ENCODE assay signal across 9 cellular contexts in genomic region chr1:25432364-25432719, GRCh38. TPM values are rescaled to one million over a fixed set of nuclear protein-coding genes. Genes with fewer than 3 reads are reported as not detected.
DNase-seq lines count a peak whose midpoint lies in the region; ATAC-seq and TF ChIP-seq lines count a peak whose summit lies in the region.
"Had no signal": no experiment of that assay in that cellular context is flagged by ENCODE, and none has a peak within 500 bp of the region (broad histone marks: within the 10 kb centered on the region; RNA-seq: fewer than 3 reads in every experiment).

No MANE protein-coding gene starts in this region.

- peak overlapping the region in 1 of 2 donors; percentile 84 for H3K9ac ChIP-seq in mucosa of rectum (ENCODE audit: low read depth in 1 of 2, low read length in 2 of 2)

- WGBS in body of pancreas, 2 donors, result 13 to 21% methylated on average over 2 of the region's 2 CpGs
- WGBS in lower leg skin, 2 donors, result 41 to 47% methylated on average over 2 of the region's 2 CpGs

- ATAC-seq in body of pancreas (no peak), HG03432 (IDR thresholded peaks at IDR 0.05; ENCODE audit: unreplicated experiment) (no peak), omental fat pad (ENCODE audit: low FRiP score) (no peak)
- no peak for ATAC-seq in activated CD4-positive, CD25-positive, alpha-beta regulatory T cell treated with anti-CD3 and anti-CD28 coated beads, Interleukin-2, amount 50 U/mL, for 24 hours

- DNase-seq in A673 (ENCODE audit: low spot score) (no peak), HL-60 (ENCODE audit: low read depth in 1 of 2, low spot score in 1 of 2) (no peak), body of pancreas (no peak), lower leg skin (ENCODE audit: low spot score in 2 of 2) (no peak), omental fat pad (ENCODE audit: low spot score) (no peak)
- DNase-seq: NCI-H2171 had no signal

- intact Hi-C loops in A673 (cut with micrococcal nuclease; ENCODE audit: unreplicated experiment), result no loop called here
- intact Hi-C loops in body of pancreas (cut with DNase I), result no loop called here
- intact Hi-C loops in lower leg skin (cut with DNase I; ENCODE audit: low total_unique reads), result no loop called here

- H3K9me3 ChIP-seq in A673 (ENCODE audit: low read depth, low read length, poor library complexity, severe bottlenecking) (no peaks in the 10 kb centered on the region), body of pancreas (no peaks in the 10 kb centered on the region), mucosa of rectum (ENCODE audit: control insufficient read depth in 2 of 2, low read length in 2 of 2) (no peaks in the 10 kb centered on the region)

- TF ChIP-seq CTCF in A673 (conservative IDR thresholded peaks at IDR 0.05; ENCODE audit: low read depth, low read length), result no peak
- no peak for TF ChIP-seq CTCF in HL-60 (IDR thresholded peaks at IDR 0.05; ENCODE audit: insufficient read depth, low read length)
- no peak for TF ChIP-seq CTCF in body of pancreas (IDR thresholded peaks at IDR 0.05)
- no peak for TF ChIP-seq CTCF in lower leg skin (IDR thresholded peaks at IDR 0.05)
- no peak for TF ChIP-seq CTCF in omental fat pad (IDR thresholded peaks at IDR 0.05)

- H3K36me3 ChIP-seq in A673 (ENCODE audit: insufficient read depth, low read length, poor library complexity, severe bottlenecking) (no peaks in the 10 kb centered on the region), body of pancreas (replicated peaks in 1 of 2; ENCODE audit: insufficient read depth in 1 of 2, low read depth in 2 of 2) (no peaks in the 10 kb centered on the region), mucosa of rectum (ENCODE audit: control insufficient read depth in 2 of 2, insufficient read depth in 2 of 2, low read length in 2 of 2) (no peaks in the 10 kb centered on the region)

- H3K27me3 ChIP-seq in A673 (replicated peaks; ENCODE audit: insufficient read depth, low read depth, low read length, poor library complexity) (no peaks in the 10 kb centered on the region), HL-60 (ENCODE audit: insufficient read depth, poor library complexity, severe bottlenecking) (no peaks in the 10 kb centered on the region), body of pancreas (no peaks in the 10 kb centered on the region), mucosa of rectum (ENCODE audit: control insufficient read depth in 2 of 2, insufficient read depth in 2 of 2, low read length in 2 of 2) (no peaks in the 10 kb centered on the region)

- CTCF ChIA-PET in A673 (lab: Charles Lee), result no interaction called here

- TF ChIP-seq POLR2A in body of pancreas (IDR thresholded peaks at IDR 0.05) (no peak), lower leg skin (IDR thresholded peaks at IDR 0.05) (no peak)

- BruUV-seq in A673 (replicated peaks; lab: Mats Ljungman, UMichigan), result no TSS peak

- POLR2A ChIA-PET in A673 (lab: Charles Lee; ENCODE audit: low non-redundant PET), result no interaction called here

- H3K27ac ChIP-seq in A673 (ENCODE audit: low read depth, low read length, poor library complexity, severe bottlenecking), result no peak overlapping the region
- H3K27ac ChIP-seq in HL-60 (replicated peaks), result no peak overlapping the region
- peak overlapping the region in 3 of 4 donors; percentile 1 to 95 (median 95) for H3K27ac ChIP-seq in body of pancreas
- H3K27ac ChIP-seq in mucosa of rectum (ENCODE audit: low read depth in 2 of 2, low read length in 2 of 2), result no peak overlapping the region

- peaks cover 38% of the 10 kb centered on the region for H3K4me1 ChIP-seq in A673 (ENCODE audit: insufficient read depth, low read length, poor library complexity, severe bottlenecking)
- peaks cover 56% of the 10 kb centered on the region for H3K4me1 ChIP-seq in body of pancreas
- H3K4me1 ChIP-seq in mucosa of rectum (ENCODE audit: control insufficient read depth in 2 of 2, insufficient read depth in 2 of 2, low read length in 2 of 2), result peaks cover 5 to 7% of the 10 kb centered on the region in 2 donors

- peak overlapping the region; percentile 84 for H3K4me3 ChIP-seq in A673 (ENCODE audit: low read depth, low read length, poor library complexity, severe bottlenecking)
- peak overlapping the region; percentile 96; the same call in 1 of the 2 replicates for H3K4me3 ChIP-seq in HL-60 (replicated peaks; ENCODE audit: insufficient read depth, low read length)
- H3K4me3 ChIP-seq in body of pancreas, result peak overlapping the region in 1 of 2 donors; percentile 48
- H3K4me3 ChIP-seq in mucosa of rectum (ENCODE audit: low read length in 2 of 2), result peak overlapping the region; percentile 64 to 81
- no peak overlapping the region for H3K4me3 ChIP-seq in lower leg skin (ENCODE audit: low read depth, poor library complexity, severe bottlenecking)

RNA-seq across cellular contexts. Expression of gene MACO1, which starts 1.6 kb away (rescaled TPM):
- total RNA-seq in A673 (2021), result 20.1 and 22.9 TPM in 2 replicates
- 10 to 100 TPM; 21.3 to 23.4 TPM for total RNA-seq in body of pancreas
- 10 to 100 TPM; 14.2 to 20.4 (median 16.4) TPM for total RNA-seq in lower leg skin
- total RNA-seq in omental fat pad, result 10 to 100 TPM; 13.0 to 16.6 (median 15.7) TPM

RNA-seq across cellular contexts. Expression of gene RHCE, which starts 11.7 kb away (rescaled TPM):
- total RNA-seq in A673 (2021) (0.57 TPM in 1 of 2 replicates, not detected in the other), body of pancreas (under 1 TPM in 1 of 2 donors, not detected in 1; 0.26 TPM), lower leg skin (1 to 10 TPM in 1 of 4 donors, under 1 TPM in 2, not detected in 1; 0.16 to 1.4 (median 0.61) TPM), omental fat pad (under 1 TPM in 1 of 4 donors, not detected in 3; 0.44 TPM)

Comparison
In these comparisons a context has a peak if more than half of its experiments do, and no peak if none do; other contexts are left out.
1. H3K27ac ChIP-seq: peak in body of pancreas (3 of 4); none in A673 (single experiment), HL-60 (single experiment) and mucosa of rectum (0 of 2).